Comparison of ENCODE assay signal across 16 cellular contexts in genomic region chr20:58366016-58366415, GRCh38. TPM values are rescaled to one million over a fixed set of nuclear protein-coding genes. Genes with fewer than 3 reads are reported as not detected.
A peak's percentile ranks its signal among the peaks of the same experiment; 100 is the strongest.
DNase-seq lines count a peak whose midpoint lies in the region; ATAC-seq lines count a peak whose summit lies in the region.
"Had no signal": no experiment of that assay in that cellular context is flagged by ENCODE, and none has a peak within 500 bp of the region (broad histone marks: within the 10 kb centered on the region; RNA-seq: fewer than 3 reads in every experiment).

No MANE protein-coding gene starts in this region.

- no peaks in the 10 kb centered on the region for H3K27me3 Mint-ChIP-seq in activated CD4-positive, alpha-beta T cell treated with anti-CD3 and anti-CD28 coated beads, Interleukin-2, amount 10 ng/mL, durations not matched to agents 7 days and 5 days
- H3K27me3 Mint-ChIP-seq in activated T-helper 17 cell treated with anti-CD3 and anti-CD28 coated beads, Interleukin-2, amount 50 U/mL, for 72 hours, result no peaks in the 10 kb centered on the region
- H3K27me3 Mint-ChIP-seq: T-helper 17 cell had no signal

- no peaks in the 10 kb centered on the region for H3K9me3 Mint-ChIP-seq in activated CD4-positive, alpha-beta T cell treated with anti-CD3 and anti-CD28 coated beads, Interleukin-2, amount 10 ng/mL, durations not matched to agents 7 days and 5 days
- no peaks in the 10 kb centered on the region for H3K9me3 Mint-ChIP-seq in activated T-helper 17 cell treated with anti-CD3 and anti-CD28 coated beads, Interleukin-2, amount 50 U/mL, for 72 hours

- CTCF ChIA-PET in activated CD4-positive, alpha-beta T cell treated with anti-CD3 and anti-CD28 coated beads, Interleukin-2, amount 10 ng/mL, durations not matched to agents 7 days and 5 days (lab: Charles Lee), result no interaction called here

- no peak overlapping the region for H3K4me3 ChIP-seq in mesodermal cell (ENCODE audit: extremely low read depth, insufficient read depth, low read length, poor library complexity, severe bottlenecking)
- H3K4me3 ChIP-seq: left lung had no signal

- peaks cover 15% of the 10 kb centered on the region for H3K36me3 Mint-ChIP-seq in activated CD4-positive, alpha-beta T cell treated with anti-CD3 and anti-CD28 coated beads, Interleukin-2, amount 10 ng/mL, durations not matched to agents 7 days and 5 days (ENCODE audit: low read depth)
- H3K36me3 Mint-ChIP-seq in activated T-helper 17 cell treated with anti-CD3 and anti-CD28 coated beads, Interleukin-2, amount 50 U/mL, for 72 hours (ENCODE audit: low read depth), result peaks cover 50% of the 10 kb centered on the region

- peaks cover 17% of the 10 kb centered on the region for H3K36me3 ChIP-seq in mesodermal cell (ENCODE audit: control insufficient read depth, insufficient read depth, low read length)

- no peak overlapping the region for H3K4me3 Mint-ChIP-seq in activated CD4-positive, alpha-beta T cell treated with anti-CD3 and anti-CD28 coated beads, Interleukin-2, amount 10 ng/mL, durations not matched to agents 7 days and 5 days
- no peak overlapping the region for H3K4me3 Mint-ChIP-seq in activated T-helper 17 cell treated with anti-CD3 and anti-CD28 coated beads, Interleukin-2, amount 50 U/mL, for 72 hours
- H3K4me3 Mint-ChIP-seq: T-helper 17 cell had no signal

- peak; percentile 46 for DNase-seq in activated CD4-positive, alpha-beta T cell treated with anti-CD3 and anti-CD28 coated beads for 48 hours
- DNase-seq in activated CD4-positive, alpha-beta T cell treated with anti-CD3 and anti-CD28 coated beads, Interleukin-2, amount 10 ng/mL, durations not matched to agents 7 days and 5 days, result no peak
- DNase-seq in stimulated activated CD8-positive, alpha-beta memory T cell treated with anti-CD3 and anti-CD28 coated beads, Interleukin-4, amount 100 ng/mL, for 48 hours, result peak; percentile 43
- DNase-seq in NCI-H524 (lab: John Stamatoyannopoulos, UW), result no peak
- no peak for DNase-seq in NCI-H187 (lab: John Stamatoyannopoulos, UW)
- DNase-seq: C1 segment of cervical spinal cord, foreskin keratinocyte, left lung, NCI-H2081, NCI-H524 treated with DMSO at 0.1 percent for 48 hours, Right ventricle myocardium superior, T-helper 17 cell had no signal

- ATAC-seq in activated T-helper 17 cell treated with anti-CD3 and anti-CD28 coated beads, Interleukin-2, amount 50 U/mL, for 72 hours (replicated peaks), result peak; percentile 23
- ATAC-seq in HG03378 (IDR thresholded peaks at IDR 0.05; ENCODE audit: unreplicated experiment), result no peak
- ATAC-seq: foreskin keratinocyte, HCT116, left lung, T-helper 17 cell had no signal

- peak overlapping the region; percentile 30 for H3K27ac ChIP-seq in mesodermal cell (ENCODE audit: low read depth, low read length, severe bottlenecking)
- H3K27ac ChIP-seq: foreskin keratinocyte, left lung had no signal

- no peaks in the 10 kb centered on the region for H3K4me1 ChIP-seq in mesodermal cell (ENCODE audit: control insufficient read depth, insufficient read depth, low read length, poor library complexity, severe bottlenecking)
- H3K4me1 ChIP-seq: foreskin keratinocyte, left lung had no signal

- POLR2A ChIA-PET in activated CD4-positive, alpha-beta T cell treated with anti-CD3 and anti-CD28 coated beads, Interleukin-2, amount 10 ng/mL, durations not matched to agents 7 days and 5 days (lab: Charles Lee), result no interaction called here

- H3K27ac Mint-ChIP-seq in activated CD4-positive, alpha-beta T cell treated with anti-CD3 and anti-CD28 coated beads, Interleukin-2, amount 10 ng/mL, durations not matched to agents 7 days and 5 days, result no peak overlapping the region
- peak overlapping the region; percentile 25 for H3K27ac Mint-ChIP-seq in activated T-helper 17 cell treated with anti-CD3 and anti-CD28 coated beads, Interleukin-2, amount 50 U/mL, for 72 hours
- H3K27ac Mint-ChIP-seq: T-helper 17 cell had no signal

- no peaks in the 10 kb centered on the region for H3K4me1 Mint-ChIP-seq in activated CD4-positive, alpha-beta T cell treated with anti-CD3 and anti-CD28 coated beads, Interleukin-2, amount 10 ng/mL, durations not matched to agents 7 days and 5 days
- H3K4me1 Mint-ChIP-seq in activated T-helper 17 cell treated with anti-CD3 and anti-CD28 coated beads, Interleukin-2, amount 50 U/mL, for 72 hours, result no peaks in the 10 kb centered on the region

- WGBS in mesodermal cell (ENCODE audit: insufficient coverage in 2 of 2), 2 experiments, result 38 to 52% methylated on average over 3 to 6 of the region's 7 CpGs

- no peaks in the 10 kb centered on the region for H3K9me3 ChIP-seq in mesodermal cell (ENCODE audit: control insufficient read depth, low read length)
- H3K9me3 ChIP-seq: left lung had no signal

RNA-seq across cellular contexts. Expression of gene VAPB, which starts 23.0 kb away (rescaled TPM):
- total RNA-seq in activated CD4-positive, alpha-beta T cell treated with anti-CD3 and anti-CD28 coated beads, Interleukin-2, amount 10 ng/mL, durations not matched to agents 7 days and 5 days, result 10 to 100 TPM; 31.0 to 39.1 TPM
- 10 to 100 TPM; 43.2 to 48.2 TPM for total RNA-seq in activated T-helper 17 cell treated with anti-CD3 and anti-CD28 coated beads, Interleukin-2, amount 50 U/mL, for 72 hours
- polyA plus RNA-seq in mesodermal cell (2013, experiment 1 of 2), result 38.4 TPM
- 43.1 TPM for polyA plus RNA-seq in mesodermal cell (2013, experiment 2 of 2)

RNA-seq across cellular contexts. Expression of gene RAB22A, which starts 56.5 kb away (rescaled TPM):
- 10 to 100 TPM; 15.5 to 18.0 TPM for total RNA-seq in activated CD4-positive, alpha-beta T cell treated with anti-CD3 and anti-CD28 coated beads, Interleukin-2, amount 10 ng/mL, durations not matched to agents 7 days and 5 days
- total RNA-seq in activated T-helper 17 cell treated with anti-CD3 and anti-CD28 coated beads, Interleukin-2, amount 50 U/mL, for 72 hours, result 10 to 100 TPM; 11.6 to 12.8 TPM
- 6.8 TPM for polyA plus RNA-seq in mesodermal cell (2013, experiment 1 of 2)
- polyA plus RNA-seq in mesodermal cell (2013, experiment 2 of 2), result 6.3 TPM

Comparison
In these comparisons a context has a peak if more than half of its experiments do, and no peak if none do; other contexts are left out.
1. DNase-seq: peak in activated CD4-positive, alpha-beta T cell treated with anti-CD3 and anti-CD28 coated beads for 48 hours (single experiment) and stimulated activated CD8-positive, alpha-beta memory T cell treated with anti-CD3 and anti-CD28 coated beads, Interleukin-4, amount 100 ng/mL, for 48 hours (single experiment); none in activated CD4-positive, alpha-beta T cell treated with anti-CD3 and anti-CD28 coated beads, Interleukin-2, amount 10 ng/mL, durations not matched to agents 7 days and 5 days (single experiment), NCI-H524 (0 of 2) and NCI-H187 (0 of 2).